Comparison of ENCODE assay signal across 8 cellular contexts in the genomic region with DNA sequence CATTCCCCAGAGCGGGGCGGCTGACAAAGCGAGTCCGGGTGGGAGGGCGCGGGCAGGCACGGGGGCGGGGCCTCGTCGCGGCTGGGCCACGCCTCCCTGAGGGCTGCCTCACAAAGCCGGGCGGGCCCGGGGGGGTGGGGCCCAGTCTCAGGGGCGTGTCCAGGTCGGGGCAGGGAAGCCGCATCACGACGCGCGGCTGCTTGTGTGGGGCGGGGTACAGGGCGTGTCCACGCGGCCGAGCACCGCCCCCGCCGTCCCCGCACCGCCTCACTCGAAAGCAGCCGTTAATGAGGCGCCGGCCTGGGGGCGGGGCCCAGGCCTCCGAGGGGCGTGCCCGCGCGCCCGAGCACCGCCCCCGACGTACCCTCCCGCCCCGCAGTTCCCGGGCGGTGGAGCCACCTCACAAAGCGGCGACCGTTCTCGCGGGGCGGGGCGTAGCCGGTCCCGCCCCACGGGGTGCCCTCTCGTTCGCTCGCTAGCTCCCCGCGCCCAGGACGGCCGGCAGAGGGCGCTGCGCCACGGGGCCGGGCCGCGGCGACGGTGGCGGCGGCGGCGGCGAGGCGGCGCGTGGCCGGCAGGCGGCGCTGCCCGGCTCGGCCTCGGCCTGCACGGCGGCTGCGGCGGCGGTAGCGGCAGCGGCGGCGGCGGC.
A peak's percentile ranks its signal among the peaks of the same experiment; 100 is the strongest.
DNase-seq lines count a peak whose midpoint lies in the region; ATAC-seq and TF ChIP-seq lines count a peak whose summit lies in the region.

A gene (plus strand): TSS at position 599 of the 649 bp plus-strand sequence. CDS start 150 bp downstream, outside the sequence.

- H3K36me3 ChIP-seq in BLaER1, result peaks cover 20% of the 10 kb centered on the region

- DNase-seq in NCI-H524 treated with DMSO at 0.1 percent for 48 hours (lab: John Stamatoyannopoulos, UW), result peak; percentile 85
- DNase-seq in activated CD4-positive, alpha-beta T cell treated with anti-CD3 and anti-CD28 coated beads for 4 hours, result peak; percentile 99
- DNase-seq in choroid plexus epithelial cell (ENCODE audit: low read depth), result peak; percentile 99
- DNase-seq in stimulated activated CD4-positive, alpha-beta T cell treated with anti-CD3 and anti-CD28 coated beads, Interleukin-1b, Interleukin-23, amount 100 ng/mL, for 24 hours (ENCODE audit: low read depth in 4 of 4, low spot score in 1 of 4), result peak; percentile 95 to 99 (median 98)

- peak; percentile 54 for TF ChIP-seq CTCF in choroid plexus epithelial cell (conservative IDR thresholded peaks at IDR 0.05; ENCODE audit: low read depth, low read length)

- H3K4me3 ChIP-seq in BLaER1 (peak within 1 kb of the TSS; percentile 86), choroid plexus epithelial cell (ENCODE audit: low read depth, low read length) (peak within 1 kb of the TSS; percentile 80)

- H3K9ac ChIP-seq in BLaER1, result peak within 1 kb of the TSS; percentile 93

- H3K27me3 ChIP-seq in BLaER1, result no peaks in the 10 kb centered on the region
- no peaks in the 10 kb centered on the region for H3K27me3 ChIP-seq in layer of hippocampus (ENCODE audit: control insufficient read depth, insufficient read depth, low read length)

- H3K27ac ChIP-seq in BLaER1 (peak within 1 kb of the TSS; percentile 93), layer of hippocampus (ENCODE audit: low read depth, low read length) (peak within 1 kb of the TSS; percentile 92)

- ATAC-seq in GM19324 (IDR thresholded peaks at IDR 0.05; ENCODE audit: low FRiP score, unreplicated experiment) (peak; percentile 81), HG03460 (IDR thresholded peaks at IDR 0.05; ENCODE audit: unreplicated experiment) (peak; percentile 74)

- no peaks in the 10 kb centered on the region for H3K9me3 ChIP-seq in BLaER1

- H3K4me2 ChIP-seq in BLaER1, result peak within 1 kb of the TSS; percentile 90

- H3K4me1 ChIP-seq in BLaER1, result peaks cover 60% of the 10 kb centered on the region

- H4K20me1 ChIP-seq in BLaER1, result peaks cover 36% of the 10 kb centered on the region

Comparison
In these comparisons a context has a peak if more than half of its experiments do, and no peak if none do; other contexts are left out.
1. Peak in every context shown above with its lines: DNase-seq, ATAC-seq, H3K4me3 ChIP-seq and H3K27ac ChIP-seq.